ENCODE assay signal across 8 cellular contexts in the genomic region with DNA sequence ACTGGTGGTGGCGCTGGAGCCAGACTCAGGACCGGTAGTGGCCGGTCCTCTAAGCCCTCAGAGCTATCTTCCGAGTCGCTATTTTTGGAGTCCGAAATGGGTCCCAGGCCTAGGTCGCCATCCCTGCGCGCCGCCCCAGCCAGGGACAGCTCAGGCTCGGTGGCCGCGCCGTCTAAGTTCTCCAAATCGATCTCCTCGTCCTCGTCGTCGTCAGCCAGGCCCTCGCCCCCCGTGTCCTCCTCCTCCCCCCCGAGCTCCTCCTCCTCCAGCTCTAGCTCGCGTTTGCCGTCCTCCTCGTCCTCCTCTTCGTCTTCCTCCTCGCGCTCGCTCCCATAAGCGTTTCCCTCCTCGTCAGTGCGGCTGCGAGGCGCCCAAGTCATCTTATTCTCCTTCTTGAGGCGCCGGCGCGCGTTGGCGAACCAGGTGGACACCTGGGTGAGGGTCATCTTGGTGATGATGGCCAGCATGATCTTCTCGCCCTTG. TPM values are rescaled to one million over a fixed set of nuclear protein-coding genes. Genes with fewer than 3 reads are reported as not detected.
A peak's percentile ranks its signal among the peaks of the same experiment; 100 is the strongest.
DNase-seq lines count a peak whose midpoint lies in the region; ATAC-seq, FAIRE-seq and TF ChIP-seq lines count a peak whose summit lies in the region.

No MANE protein-coding gene starts in this region.

- peaks cover 39% of the 10 kb centered on the region for H3K27me3 Mint-ChIP-seq in activated naive CD8-positive, alpha-beta T cell
- peaks cover 76% of the 10 kb centered on the region for H3K27me3 Mint-ChIP-seq in type B pancreatic cell

- no peak for TF ChIP-seq POLR2A in erythroblast (IDR thresholded peaks at IDR 0.05; ENCODE audit: low read length)

- TF ChIP-seq CTCF in kidney (IDR thresholded peaks at IDR 0.05; ENCODE audit: borderline replicate concordance, extremely low read depth, insufficient read depth) (no peak), type B pancreatic cell (conservative IDR thresholded peaks at IDR 0.05) (no peak)

- FAIRE-seq in kidney (lab: Jason Lieb, UNC): no peak

- H3K4me3 Mint-ChIP-seq in activated naive CD8-positive, alpha-beta T cell: no peak overlapping the region
- H3K4me3 Mint-ChIP-seq in type B pancreatic cell: peak overlapping the region; percentile 94

- peak overlapping the region; percentile 18 to 49 for H3K4me3 ChIP-seq in kidney (ENCODE audit: low read length in 2 of 2)

- H3K4me1 ChIP-seq in kidney (ENCODE audit: control insufficient read depth in 1 of 2, insufficient read depth in 1 of 2, low read depth in 1 of 2, low read length in 2 of 2): peaks cover 0 to 10% of the 10 kb centered on the region in 2 donors

- peaks cover 39% of the 10 kb centered on the region for H3K4me1 Mint-ChIP-seq in activated naive CD8-positive, alpha-beta T cell (ENCODE audit: low read depth)
- H3K4me1 Mint-ChIP-seq in type B pancreatic cell (ENCODE audit: unreplicated experiment): peaks cover 18% of the 10 kb centered on the region

- no peaks in the 10 kb centered on the region for H3K9me3 Mint-ChIP-seq in activated naive CD8-positive, alpha-beta T cell (ENCODE audit: low read depth)
- no peaks in the 10 kb centered on the region for H3K9me3 Mint-ChIP-seq in type B pancreatic cell

- no peaks in the 10 kb centered on the region for H3K36me3 Mint-ChIP-seq in activated naive CD8-positive, alpha-beta T cell
- peaks cover 19% of the 10 kb centered on the region for H3K36me3 Mint-ChIP-seq in type B pancreatic cell

- no peak overlapping the region for H3K9ac ChIP-seq in kidney (ENCODE audit: low read length in 2 of 2)

- intact Hi-C loops in kidney (cut with DNase I): no loop called here

- DNase-seq in activated effector memory CD4-positive, alpha-beta T cell treated with anti-CD3 and anti-CD28 coated beads, Interleukin-2, amount 50 U/mL, for 16 hours: peak; percentile 50
- no peak for DNase-seq in activated effector memory CD4-positive, alpha-beta T cell treated with Interleukin-2 at 50 U/mL for 16 hours
- DNase-seq in kidney (peak; percentile 78), type B pancreatic cell (ENCODE audit: extremely low spot score, unreplicated experiment) (no peak), erythroblast (lab: John Stamatoyannopoulos, UW) (no peak)

- ATAC-seq in HG02571 (IDR thresholded peaks at IDR 0.05; ENCODE audit: unreplicated experiment) (no peak), HG03469 (IDR thresholded peaks at IDR 0.05; ENCODE audit: unreplicated experiment) (no peak)

- H3K36me3 ChIP-seq in kidney (ENCODE audit: control insufficient read depth in 1 of 2, insufficient read depth in 2 of 2, low read length in 2 of 2): no peaks in the 10 kb centered on the region

- H3K27ac ChIP-seq in kidney (ENCODE audit: low read depth in 2 of 2, low read length in 2 of 2): peak overlapping the region in 1 of 2 donors; percentile 71

- H3K27ac Mint-ChIP-seq in activated naive CD8-positive, alpha-beta T cell: peak overlapping the region; percentile 46
- peak overlapping the region; percentile 89 for H3K27ac Mint-ChIP-seq in type B pancreatic cell

- H3K9me3 ChIP-seq in kidney (ENCODE audit: control insufficient read depth in 1 of 2, low read length in 2 of 2): no peaks in the 10 kb centered on the region

RNA-seq across cellular contexts. Expression of gene IRX3, which starts 1.6 kb away (rescaled TPM):
- 37.9 TPM for total RNA-seq in kidney
- polyA plus RNA-seq in kidney (ENCODE audit: insufficient read depth, low read depth, low replicate concordance): 13.5 TPM
- 30.0 and 30.7 TPM in 2 replicates for total RNA-seq in type B pancreatic cell (ENCODE audit: low replicate concordance)

Comparison
In these comparisons a context has a peak if more than half of its experiments do, and no peak if none do; other contexts are left out.
1. DNase-seq: peak in activated effector memory CD4-positive, alpha-beta T cell treated with anti-CD3 and anti-CD28 coated beads, Interleukin-2, amount 50 U/mL, for 16 hours (single experiment) and kidney (single experiment); none in activated effector memory CD4-positive, alpha-beta T cell treated with Interleukin-2 at 50 U/mL for 16 hours (single experiment), type B pancreatic cell (single experiment) and erythroblast (0 of 2).